ENCODE assay signal across 1 cellular context in the genomic region with DNA sequence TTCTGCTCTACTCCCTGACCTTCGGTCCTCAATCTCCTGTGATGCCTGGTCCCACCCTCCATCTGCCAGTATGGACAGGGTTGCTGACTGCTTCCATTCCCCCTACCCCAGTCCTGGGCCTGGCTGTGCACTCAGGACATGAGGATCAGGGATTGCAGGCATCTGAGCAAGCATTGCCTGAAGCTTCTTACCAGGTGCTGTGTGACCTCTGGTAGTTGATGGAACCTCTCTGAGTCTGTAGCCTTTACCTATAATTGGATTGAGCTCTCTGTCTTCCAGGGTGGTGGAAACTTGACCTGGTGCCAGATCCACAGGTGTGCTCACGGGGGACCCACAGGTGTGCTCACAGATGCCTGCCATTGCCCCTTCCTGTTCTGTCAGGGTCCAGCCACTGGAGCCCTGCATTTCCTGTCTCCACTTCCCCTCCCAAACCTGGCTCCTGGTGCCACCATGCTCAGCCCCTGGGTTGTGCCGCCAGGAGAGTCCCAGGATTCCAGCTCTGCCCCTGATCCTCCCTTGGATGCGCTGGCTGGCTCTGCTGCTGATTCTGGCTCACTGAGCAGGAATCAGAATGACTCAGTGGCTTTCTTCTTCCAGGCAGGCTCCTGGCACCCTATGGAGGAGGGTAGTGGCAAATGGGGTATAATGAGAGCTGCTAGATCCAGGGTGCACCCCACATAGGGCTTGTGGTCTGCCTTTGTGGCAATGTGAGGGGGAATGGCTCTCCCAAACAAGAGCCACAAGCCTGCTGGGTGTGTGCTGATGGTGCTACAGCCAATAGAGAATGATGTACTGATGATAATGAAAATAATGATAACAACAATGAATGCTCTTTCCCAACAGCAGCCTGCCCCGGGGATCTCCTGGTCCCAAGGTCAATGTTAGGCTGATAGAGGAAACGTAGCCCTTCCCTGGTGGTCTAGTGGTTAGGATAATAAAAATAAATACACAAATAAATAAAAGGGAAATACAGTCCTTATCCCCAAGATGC.
TF ChIP-seq lines count a peak whose summit lies in the region.

No MANE protein-coding gene starts in this region.

TF ChIP-seq in SK-N-SH treated with all-trans-retinoic acid at 6 μM for 48 hours, 23 proteins besides CTCF, POLR2A, EP300 and RAD21:
- TF ChIP-seq ZFP3 (CRISPR knock-in tag; IDR thresholded peaks at IDR 0.05), result no peak
